9 cellular contexts compared by ENCODE assay signal in genomic region chr14:93648440-93649168, GRCh38.
A peak's percentile ranks its signal among the peaks of the same experiment; 100 is the strongest.
DNase-seq lines count a peak whose midpoint lies in the region; ATAC-seq, FAIRE-seq and TF ChIP-seq lines count a peak whose summit lies in the region.
"Had no signal": no experiment of that assay in that cellular context is flagged by ENCODE, and none has a peak within 500 bp of the region (broad histone marks: within the 10 kb centered on the region; RNA-seq: fewer than 3 reads in every experiment).

No MANE protein-coding gene starts in this region.

- peak; percentile 81 for FAIRE-seq in GM12878 (lab: Jason Lieb, UNC)

- no peak overlapping the region for H3K4me2 ChIP-seq in GM12878 (ENCODE audit: control insufficient read depth, insufficient read depth)

- TF ChIP-seq EP300 in GM12878 (IDR thresholded peaks at IDR 0.05; ENCODE audit: borderline replicate concordance in 1 of 2, control insufficient read depth in 1 of 2, low read depth in 2 of 2, low read length in 2 of 2), result no peak

- TF ChIP-seq POLR2A in GM12878 (IDR thresholded peaks at IDR 0.05; ENCODE audit: low read depth, low read length), result no peak

- H4K20me1 ChIP-seq in GM12878 (ENCODE audit: control insufficient read depth, insufficient read depth), result no peaks in the 10 kb centered on the region

- no peaks in the 10 kb centered on the region for H3K27me3 ChIP-seq in GM12878 (replicated peaks in 1 of 2; ENCODE audit: control insufficient read depth in 2 of 2, insufficient read depth in 2 of 2, low read length in 1 of 2)

- H3K36me3 ChIP-seq in GM12878 (ENCODE audit: control insufficient read depth in 2 of 2, insufficient read depth in 2 of 2, low read length in 1 of 2), result no peaks in the 10 kb centered on the region

- H3K4me1 ChIP-seq in GM12878 (ENCODE audit: control insufficient read depth, insufficient read depth, low read length), result no peaks in the 10 kb centered on the region

- no peaks in the 10 kb centered on the region for H3K79me2 ChIP-seq in GM12878 (ENCODE audit: control insufficient read depth, insufficient read depth, low read length)

- no peaks in the 10 kb centered on the region; the same call in 2 of the 3 replicates for H3K9me3 ChIP-seq in GM12878 (replicated peaks; ENCODE audit: control insufficient read depth, insufficient read depth, low read length)

- WGBS in GM12878 (ENCODE audit: insufficient coverage, insufficient replicate concordance, low lambda C conversion rate, missing lambda C conversion rate), result 5% methylated on average over 5 of the region's 5 CpGs

- RAD21 ChIA-PET in GM12878 (lab: Charles Lee; ENCODE audit: unreplicated experiment), result no interaction called here

- in situ Hi-C loops in GM12878 (cut with MboI), result no loop called here

- intact Hi-C loops in GM12878 (cut with micrococcal nuclease; ENCODE audit: unreplicated experiment), result no loop called here

- CTCF ChIA-PET in GM12878 (lab: Yijun Ruan, JAX), result no interaction called here

- no peak overlapping the region for H3K4me3 ChIP-seq in GM12878

- peak; percentile 16 to 45 (median 37); a peak in 3 of 6 replicates for TF ChIP-seq CTCF in GM12878 (IDR thresholded peaks at IDR 0.05 in 2 of 3, conservative IDR thresholded peaks at IDR 0.05 in 1 of 3; ENCODE audit: control insufficient read depth in 2 of 3, extremely low read depth in 1 of 3, insufficient read depth in 1 of 3, low read depth in 3 of 3, low read length in 3 of 3)

- no peak overlapping the region for H2AFZ ChIP-seq in GM12878 (ENCODE audit: control insufficient read depth, low read depth, low read length)

- SMC1A ChIA-PET in GM12878 (lab: Charles Lee; ENCODE audit: uncharacterized antibody, unreplicated experiment), result no interaction called here

- BruUV-seq in GM12878 (replicated peaks; lab: Mats Ljungman, UMichigan), result no TSS peak

- H3K9ac ChIP-seq in GM12878 (ENCODE audit: control insufficient read depth, insufficient read depth, low read length), result no peak overlapping the region

- POLR2A ChIA-PET in GM12878 (lab: Charles Lee), result no interaction called here

- peak; percentile 38; the same call in 1 of the 2 replicates for TF ChIP-seq RAD21 in GM12878 (IDR thresholded peaks at IDR 0.05; ENCODE audit: insufficient read depth, low read depth, low read length)

- DNase-seq in activated T-cell treated with anti-CD3 and anti-CD28 coated beads for 48 hours (ENCODE audit: low read depth), result peak; percentile 13
- DNase-seq in activated T-cell treated with anti-CD3 and anti-CD28 coated beads for 4 hours, result no peak
- peak; percentile 11 for DNase-seq in NCI-H460 (ENCODE audit: extremely low read depth, low read depth)
- DNase-seq in GM12878 (ENCODE audit: low read depth, low spot score), result no peak
- DNase-seq in stimulated activated CD4-positive, alpha-beta T cell treated with anti-CD3 and anti-CD28 coated beads, Interleukin-4, amount 100 ng/mL, for 48 hours (ENCODE audit: low read depth in 2 of 2), result peak; percentile 4 to 7
- DNase-seq: naive thymus-derived CD8-positive, alpha-beta T cell had no signal

- ATAC-seq in GM12878, result peak; percentile 70
- no peak for ATAC-seq in GM21360 (IDR thresholded peaks at IDR 0.05; ENCODE audit: unreplicated experiment)
- ATAC-seq in HG03457 (IDR thresholded peaks at IDR 0.05; ENCODE audit: unreplicated experiment), result no peak
- ATAC-seq in GM19397 (IDR thresholded peaks at IDR 0.05; ENCODE audit: unreplicated experiment), result no peak

- no peak overlapping the region for H3K27ac ChIP-seq in GM12878 (ENCODE audit: control insufficient read depth, insufficient read depth)

TF ChIP-seq in GM12878, 131 proteins besides CTCF, POLR2A, EP300 and RAD21:
- TF ChIP-seq SIX5 (IDR thresholded peaks at IDR 0.05; ENCODE audit: low read depth, low read length, severe bottlenecking) (no peak), IRF3 (IDR thresholded peaks at IDR 0.05) (no peak), CBFB (IDR thresholded peaks at IDR 0.05; ENCODE audit: low read depth) (no peak), NR2C2 (IDR thresholded peaks at IDR 0.05; ENCODE audit: borderline replicate concordance, control insufficient read depth, insufficient read length, low read depth) (no peak), BACH1 (IDR thresholded peaks at IDR 0.05; ENCODE audit: borderline replicate concordance) (no peak), SMAD1 (IDR thresholded peaks at IDR 0.05; ENCODE audit: low read depth, partially characterized antibody) (no peak)

Comparison
In these comparisons a context has a peak if more than half of its experiments do, and no peak if none do; other contexts are left out.
1. DNase-seq: peak in activated T-cell treated with anti-CD3 and anti-CD28 coated beads for 48 hours (single experiment), NCI-H460 (single experiment) and stimulated activated CD4-positive, alpha-beta T cell treated with anti-CD3 and anti-CD28 coated beads, Interleukin-4, amount 100 ng/mL, for 48 hours (2 of 2); none in activated T-cell treated with anti-CD3 and anti-CD28 coated beads for 4 hours (single experiment) and GM12878 (single experiment).